ENCODE assay signal across 23 cellular contexts in genomic region chr1:39085174-39085573, GRCh38.
"Had no signal": no experiment of that assay in that cellular context is flagged by ENCODE, and none has a peak within 500 bp of the region (broad histone marks: within the 10 kb centered on the region; RNA-seq: fewer than 3 reads in every experiment).

No MANE protein-coding gene starts in this region.

- ATAC-seq: heart right ventricle had no signal

- H3K36me3 ChIP-seq: esophagus squamous epithelium, heart right ventricle, ovary, prostate gland, transverse colon had no signal

- H3K4me1 ChIP-seq: prostate gland had no signal

- H3K4me3 ChIP-seq: esophagus squamous epithelium, heart right ventricle, ovary, prostate gland, transverse colon had no signal

- H3K27ac ChIP-seq: epithelial cell of prostate, esophagus squamous epithelium, ovary, prostate gland had no signal

- FAIRE-seq: astrocyte, endometrium had no signal

- H3K27me3 ChIP-seq: ovary had no signal

- H3K9me3 ChIP-seq: esophagus squamous epithelium, heart right ventricle, ovary, prostate gland, transverse colon had no signal

- DNase-seq: activated CD4-positive, alpha-beta T cell treated with anti-CD3 and anti-CD28 coated beads for 4 hours; activated CD4-positive, alpha-beta T cell treated with anti-CD3 and anti-CD28 coated beads, Interleukin-2, amount 50 U/mL, for 48 hours; activated CD8-positive, alpha-beta memory T cell treated with anti-CD3 and anti-CD28 coated beads, Interleukin-2, amount 50 U/mL, for 4 hours; activated gamma-delta T cell treated with Interleukin-2 at 50 U/mL for 16 hours; activated naive CD4-positive, alpha-beta T cell treated with anti-CD3 and anti-CD28 coated beads, Interleukin-2, amount 50 U/mL, for 16 hours; activated T-cell treated with anti-CD3 and anti-CD28 coated beads, Interleukin-2, amount 50 U/mL, for 1 hour; amniotic stem cell; effector CD4-positive, alpha-beta T cell; esophagus squamous epithelium; foreskin melanocyte; heart right ventricle; naive B cell; nephron progenitor cell; retina; stimulated activated CD4-positive, alpha-beta T cell treated with anti-CD3 and anti-CD28 coated beads, Interleukin-15, amount 100 ng/mL, for 24 hours; stimulated activated CD4-positive, alpha-beta T cell treated with anti-CD3 and anti-CD28 coated beads, Interleukin-2, amount 100 ng/mL, for 24 hours; stimulated activated naive CD4-positive, alpha-beta T cell; transverse colon had no signal
